8 cellular contexts compared by ENCODE assay signal in genomic region chr5:113524927-113525326, GRCh38. TPM values are rescaled to one million over a fixed set of nuclear protein-coding genes. Genes with fewer than 3 reads are reported as not detected.
DNase-seq lines count a peak whose midpoint lies in the region; ATAC-seq lines count a peak whose summit lies in the region.

No MANE protein-coding gene starts in this region.

- peaks cover 46% of the 10 kb centered on the region for H3K4me1 Mint-ChIP-seq in activated T-cell treated with anti-CD3 and anti-CD28 coated beads, Interleukin-2, amount 50 U/mL, for 72 hours (ENCODE audit: low read depth)
- H3K4me1 Mint-ChIP-seq in stimulated activated effector memory CD8-positive, alpha-beta T cell treated with anti-CD3 and anti-CD28 coated beads, Interleukin-12 subunit alpha, Interleukin-12 subunit beta, amount 100 ng/mL, for 72 hours = peaks cover 21% of the 10 kb centered on the region

- H3K4me3 Mint-ChIP-seq in activated T-cell treated with anti-CD3 and anti-CD28 coated beads, Interleukin-2, amount 50 U/mL, for 72 hours = peak overlapping the region; percentile 10 to 40
- no peak overlapping the region for H3K4me3 Mint-ChIP-seq in stimulated activated effector memory CD8-positive, alpha-beta T cell treated with anti-CD3 and anti-CD28 coated beads, Interleukin-12 subunit alpha, Interleukin-12 subunit beta, amount 100 ng/mL, for 72 hours

- DNase-seq in activated T-cell treated with anti-CD3 and anti-CD28 coated beads, Interleukin-2, amount 50 U/mL, for 72 hours = no peak
- no peak for DNase-seq in activated T-cell treated with anti-CD3 and anti-CD28 coated beads for 4 hours
- peak; percentile 8 for DNase-seq in OCI-M1 (lab: John Stamatoyannopoulos, UW)
- no peak for DNase-seq in stimulated activated effector memory CD8-positive, alpha-beta T cell treated with anti-CD3 and anti-CD28 coated beads, Interleukin-12 subunit alpha, Interleukin-12 subunit beta, amount 100 ng/mL, for 72 hours (ENCODE audit: low spot score in 2 of 2)
- no peak for DNase-seq in HUDEP-2 (lab: John Stamatoyannopoulos, UW; ENCODE audit: unreplicated experiment in 76 of 76)
- DNase-seq in activated CD4-positive, alpha-beta T cell treated with anti-CD3 and anti-CD28 coated beads for 48 hours = no peak
- no peak for DNase-seq in NCI-H446 treated with DMSO at 0.1 percent for 48 hours (lab: John Stamatoyannopoulos, UW)

- H3K9me3 Mint-ChIP-seq in activated T-cell treated with anti-CD3 and anti-CD28 coated beads, Interleukin-2, amount 50 U/mL, for 72 hours = no peaks in the 10 kb centered on the region
- no peaks in the 10 kb centered on the region for H3K9me3 Mint-ChIP-seq in stimulated activated effector memory CD8-positive, alpha-beta T cell treated with anti-CD3 and anti-CD28 coated beads, Interleukin-12 subunit alpha, Interleukin-12 subunit beta, amount 100 ng/mL, for 72 hours

- peak overlapping the region; percentile 5 for H3K27ac Mint-ChIP-seq in activated T-cell treated with anti-CD3 and anti-CD28 coated beads, Interleukin-2, amount 50 U/mL, for 72 hours
- no peak overlapping the region for H3K27ac Mint-ChIP-seq in stimulated activated effector memory CD8-positive, alpha-beta T cell treated with anti-CD3 and anti-CD28 coated beads, Interleukin-12 subunit alpha, Interleukin-12 subunit beta, amount 100 ng/mL, for 72 hours

- ATAC-seq in activated T-cell treated with anti-CD3 and anti-CD28 coated beads, Interleukin-2, amount 50 U/mL, for 72 hours (replicated peaks in 1 of 2) = peak; percentile 26 to 27
- peak; percentile 54 for ATAC-seq in HG02884 (IDR thresholded peaks at IDR 0.05; ENCODE audit: unreplicated experiment)
- peak; percentile 66 for ATAC-seq in stimulated activated effector memory CD8-positive, alpha-beta T cell treated with anti-CD3 and anti-CD28 coated beads, Interleukin-12 subunit alpha, Interleukin-12 subunit beta, amount 100 ng/mL, for 72 hours

- H3K36me3 Mint-ChIP-seq in activated T-cell treated with anti-CD3 and anti-CD28 coated beads, Interleukin-2, amount 50 U/mL, for 72 hours (ENCODE audit: insufficient read depth in 2 of 2) = peaks cover 6 to 7% of the 10 kb centered on the region in 2 donors
- H3K36me3 Mint-ChIP-seq in stimulated activated effector memory CD8-positive, alpha-beta T cell treated with anti-CD3 and anti-CD28 coated beads, Interleukin-12 subunit alpha, Interleukin-12 subunit beta, amount 100 ng/mL, for 72 hours = peaks cover 46% of the 10 kb centered on the region

- H3K27me3 Mint-ChIP-seq in activated T-cell treated with anti-CD3 and anti-CD28 coated beads, Interleukin-2, amount 50 U/mL, for 72 hours (ENCODE audit: low read depth) = no peaks in the 10 kb centered on the region

RNA-seq across cellular contexts. Expression of gene YTHDC2, which starts 11.4 kb away (rescaled TPM):
- 10 to 100 TPM; 21.9 to 27.4 TPM for total RNA-seq in activated T-cell treated with anti-CD3 and anti-CD28 coated beads, Interleukin-2, amount 50 U/mL, for 72 hours

RNA-seq across cellular contexts. Expression of gene MCC, which starts 36.7 kb away (rescaled TPM):
- total RNA-seq in activated T-cell treated with anti-CD3 and anti-CD28 coated beads, Interleukin-2, amount 50 U/mL, for 72 hours = 1 to 10 TPM; 3.3 to 4.2 TPM
